ENCODE assay signal across 12 cellular contexts in genomic region chr22:36319595-36320497, GRCh38.
DNase-seq lines count a peak whose midpoint lies in the region; ATAC-seq and TF ChIP-seq lines count a peak whose summit lies in the region.
"Had no signal": no experiment of that assay in that cellular context is flagged by ENCODE, and none has a peak within 500 bp of the region (broad histone marks: within the 10 kb centered on the region; RNA-seq: fewer than 3 reads in every experiment).

No MANE protein-coding gene starts in this region.

- H3K9ac ChIP-seq in GM23248: no peak overlapping the region

- peaks cover 60% of the 10 kb centered on the region for H3F3A ChIP-seq in GM23248 (ENCODE audit: insufficient read depth)

- intact Hi-C loops in dendritic cell treated with granulocyte-macrophage colony-stimulating factor and Interleukin-4, amounts not matched to agents 40 ng/mL and 50 ng/mL, for 4 days (cut with micrococcal nuclease): no loop called here
- intact Hi-C loops in aorta (cut with DNase I): loop anchor here in 1 of 2 donors (5.0 kb wide), 1 partner anchor 152 kb away; no protein-coding TSS in a partner anchor

- H3K27me3 ChIP-seq in aorta (ENCODE audit: control insufficient read depth in 1 of 2, insufficient read depth in 2 of 2, low read length in 1 of 2) (no peaks in the 10 kb centered on the region), GM23248 (replicated peaks; ENCODE audit: insufficient read depth) (no peaks in the 10 kb centered on the region), brain microvascular endothelial cell (replicated peaks) (no peaks in the 10 kb centered on the region)

- H3K9me3 ChIP-seq in aorta (ENCODE audit: control insufficient read depth, low read length): no peaks in the 10 kb centered on the region
- no peaks in the 10 kb centered on the region for H3K9me3 ChIP-seq in GM23248 (ENCODE audit: low read depth)
- H3K9me3 ChIP-seq: HAP-1 had no signal

- no peak for DNase-seq in stimulated activated naive CD8-positive, alpha-beta T cell treated with anti-CD3 and anti-CD28 coated beads, Interleukin-15, Interleukin-2, amounts not matched to agents 100 U/mL and 50 U/mL, for 24 hours
- DNase-seq in neural crest cell (ENCODE audit: low read depth, low spot score) (no peak), aorta (no peak), GM23248 (no peak), brain microvascular endothelial cell (no peak)
- DNase-seq: C1 segment of cervical spinal cord, NCI-H226 had no signal

- no peak overlapping the region for H3K4me2 ChIP-seq in GM23248 (ENCODE audit: unreplicated experiment)

- peaks cover 0 to 2% of the 10 kb centered on the region in 2 donors for H3K4me1 ChIP-seq in aorta (ENCODE audit: control insufficient read depth in 1 of 2, insufficient read depth in 2 of 2, low read length in 2 of 2)
- H3K4me1 ChIP-seq in GM23248 (ENCODE audit: insufficient read depth): peaks cover 21% of the 10 kb centered on the region
- H3K4me1 ChIP-seq: HAP-1 had no signal

- no peak for ATAC-seq in stimulated activated naive CD8-positive, alpha-beta T cell treated with anti-CD3 and anti-CD28 coated beads, Interleukin-15, Interleukin-2, amounts not matched to agents 100 U/mL and 50 U/mL, for 24 hours
- ATAC-seq in aorta (ENCODE audit: low FRiP score) (no peak), HG03520 (IDR thresholded peaks at IDR 0.05; ENCODE audit: unreplicated experiment) (no peak)

- no peaks in the 10 kb centered on the region for H3K9me3 Mint-ChIP-seq in stimulated activated naive CD8-positive, alpha-beta T cell treated with anti-CD3 and anti-CD28 coated beads, Interleukin-15, Interleukin-2, amounts not matched to agents 100 ng/mL and 50 ng/mL, for 24 hours
- no peaks in the 10 kb centered on the region for H3K9me3 Mint-ChIP-seq in dendritic cell treated with granulocyte-macrophage colony-stimulating factor and Interleukin-4, amounts not matched to agents 40 ng/mL and 50 ng/mL, for 4 days
- H3K9me3 Mint-ChIP-seq in neural crest cell: no peaks in the 10 kb centered on the region
- H3K9me3 Mint-ChIP-seq: nephron had no signal

- no peaks in the 10 kb centered on the region for H3K9me2 ChIP-seq in GM23248 (ENCODE audit: insufficient read depth)

- WGBS in aorta, 2 donors: 70 to 73% methylated on average over 26 of the region's 26 CpGs
- 93 to 94% methylated on average over 25 to 26 of the region's 26 CpGs for WGBS in GM23248 (ENCODE audit: low coverage in 1 of 2, low lambda C conversion rate in 2 of 2, missing lambda C conversion rate in 2 of 2), 2 experiments

- in situ Hi-C loops in GM23248 (cut with MboI) (no loop called here), brain microvascular endothelial cell (cut with HindIII; ENCODE audit: low pct_ligation_motif_present, low sequenced_read_pairs) (no loop called here)

- peaks cover 97% of the 10 kb centered on the region for H3K79me2 ChIP-seq in GM23248 (ENCODE audit: insufficient read depth)

- TF ChIP-seq CTCF in neural crest cell (conservative IDR thresholded peaks at IDR 0.05) (no peak), brain microvascular endothelial cell (IDR thresholded peaks at IDR 0.05; ENCODE audit: low read depth, low read length, missing control alignments) (no peak)

- H3K4me3 Mint-ChIP-seq in stimulated activated naive CD8-positive, alpha-beta T cell treated with anti-CD3 and anti-CD28 coated beads, Interleukin-15, Interleukin-2, amounts not matched to agents 100 ng/mL and 50 ng/mL, for 24 hours: no peak overlapping the region
- no peak overlapping the region for H3K4me3 Mint-ChIP-seq in dendritic cell treated with granulocyte-macrophage colony-stimulating factor and Interleukin-4, amounts not matched to agents 40 ng/mL and 50 ng/mL, for 4 days
- H3K4me3 Mint-ChIP-seq in neural crest cell: no peak overlapping the region
- H3K4me3 Mint-ChIP-seq: nephron had no signal

- H2AFZ ChIP-seq in GM23248: no peak overlapping the region

- peak overlapping the region; percentile 14 to 48 for H3K27ac ChIP-seq in aorta (ENCODE audit: low read depth in 1 of 2, low read length in 2 of 2)
- no peak overlapping the region for H3K27ac ChIP-seq in GM23248
- H3K27ac ChIP-seq in brain microvascular endothelial cell: no peak overlapping the region

- peak overlapping the region; percentile 70 for H3K27ac Mint-ChIP-seq in stimulated activated naive CD8-positive, alpha-beta T cell treated with anti-CD3 and anti-CD28 coated beads, Interleukin-15, Interleukin-2, amounts not matched to agents 100 ng/mL and 50 ng/mL, for 24 hours
- H3K27ac Mint-ChIP-seq in dendritic cell treated with granulocyte-macrophage colony-stimulating factor and Interleukin-4, amounts not matched to agents 40 ng/mL and 50 ng/mL, for 4 days: peak overlapping the region; percentile 3
- peak overlapping the region; percentile 78 for H3K27ac Mint-ChIP-seq in neural crest cell (ENCODE audit: unreplicated experiment)
- H3K27ac Mint-ChIP-seq: nephron had no signal

- H4K20me1 ChIP-seq in GM23248 (ENCODE audit: insufficient read depth): no peaks in the 10 kb centered on the region

- H3K36me3 Mint-ChIP-seq in stimulated activated naive CD8-positive, alpha-beta T cell treated with anti-CD3 and anti-CD28 coated beads, Interleukin-15, Interleukin-2, amounts not matched to agents 100 ng/mL and 50 ng/mL, for 24 hours (ENCODE audit: low read depth): peaks cover 71% of the 10 kb centered on the region
- H3K36me3 Mint-ChIP-seq in dendritic cell treated with granulocyte-macrophage colony-stimulating factor and Interleukin-4, amounts not matched to agents 40 ng/mL and 50 ng/mL, for 4 days (ENCODE audit: low read depth): peaks cover 100% of the 10 kb centered on the region
- H3K36me3 Mint-ChIP-seq in neural crest cell (ENCODE audit: low read depth): peaks cover 2% of the 10 kb centered on the region

- peaks cover 0 to 30% of the 10 kb centered on the region in 2 donors for H3K36me3 ChIP-seq in aorta (ENCODE audit: control insufficient read depth in 1 of 2, insufficient read depth in 2 of 2, low read length in 1 of 2)
- peaks cover 67% of the 10 kb centered on the region for H3K36me3 ChIP-seq in GM23248 (ENCODE audit: low read depth)
- peaks cover 97% of the 10 kb centered on the region for H3K36me3 ChIP-seq in brain microvascular endothelial cell (replicated peaks)

- H3K4me1 Mint-ChIP-seq in stimulated activated naive CD8-positive, alpha-beta T cell treated with anti-CD3 and anti-CD28 coated beads, Interleukin-15, Interleukin-2, amounts not matched to agents 100 ng/mL and 50 ng/mL, for 24 hours (ENCODE audit: low read depth): peaks cover 3% of the 10 kb centered on the region
- no peaks in the 10 kb centered on the region for H3K4me1 Mint-ChIP-seq in dendritic cell treated with granulocyte-macrophage colony-stimulating factor and Interleukin-4, amounts not matched to agents 40 ng/mL and 50 ng/mL, for 4 days (ENCODE audit: low read depth)
- H3K4me1 Mint-ChIP-seq in neural crest cell: no peaks in the 10 kb centered on the region

- no peaks in the 10 kb centered on the region for H3K27me3 Mint-ChIP-seq in stimulated activated naive CD8-positive, alpha-beta T cell treated with anti-CD3 and anti-CD28 coated beads, Interleukin-15, Interleukin-2, amounts not matched to agents 100 ng/mL and 50 ng/mL, for 24 hours
- no peaks in the 10 kb centered on the region for H3K27me3 Mint-ChIP-seq in dendritic cell treated with granulocyte-macrophage colony-stimulating factor and Interleukin-4, amounts not matched to agents 40 ng/mL and 50 ng/mL, for 4 days
- no peaks in the 10 kb centered on the region for H3K27me3 Mint-ChIP-seq in neural crest cell (ENCODE audit: low read depth)

- H3K4me3 ChIP-seq in aorta (ENCODE audit: low read length in 2 of 2) (no peak overlapping the region), GM23248 (no peak overlapping the region), brain microvascular endothelial cell (ENCODE audit: low read depth, low read length) (no peak overlapping the region)
- H3K4me3 ChIP-seq: HAP-1 had no signal

Comparison
In these comparisons a context has a peak if more than half of its experiments do, and no peak if none do; other contexts are left out.
1. H3K27ac Mint-ChIP-seq: peak in every context shown above with its lines; median percentile 78 in neural crest cell; 70 in stimulated activated naive CD8-positive, alpha-beta T cell treated with anti-CD3 and anti-CD28 coated beads, Interleukin-15, Interleukin-2, amounts not matched to agents 100 ng/mL and 50 ng/mL, for 24 hours; 3 in dendritic cell treated with granulocyte-macrophage colony-stimulating factor and Interleukin-4, amounts not matched to agents 40 ng/mL and 50 ng/mL, for 4 days.
2. H3K27ac ChIP-seq: peak in aorta (2 of 2); none in GM23248 (single experiment) and brain microvascular endothelial cell (single experiment).